In the genomic region with DNA sequence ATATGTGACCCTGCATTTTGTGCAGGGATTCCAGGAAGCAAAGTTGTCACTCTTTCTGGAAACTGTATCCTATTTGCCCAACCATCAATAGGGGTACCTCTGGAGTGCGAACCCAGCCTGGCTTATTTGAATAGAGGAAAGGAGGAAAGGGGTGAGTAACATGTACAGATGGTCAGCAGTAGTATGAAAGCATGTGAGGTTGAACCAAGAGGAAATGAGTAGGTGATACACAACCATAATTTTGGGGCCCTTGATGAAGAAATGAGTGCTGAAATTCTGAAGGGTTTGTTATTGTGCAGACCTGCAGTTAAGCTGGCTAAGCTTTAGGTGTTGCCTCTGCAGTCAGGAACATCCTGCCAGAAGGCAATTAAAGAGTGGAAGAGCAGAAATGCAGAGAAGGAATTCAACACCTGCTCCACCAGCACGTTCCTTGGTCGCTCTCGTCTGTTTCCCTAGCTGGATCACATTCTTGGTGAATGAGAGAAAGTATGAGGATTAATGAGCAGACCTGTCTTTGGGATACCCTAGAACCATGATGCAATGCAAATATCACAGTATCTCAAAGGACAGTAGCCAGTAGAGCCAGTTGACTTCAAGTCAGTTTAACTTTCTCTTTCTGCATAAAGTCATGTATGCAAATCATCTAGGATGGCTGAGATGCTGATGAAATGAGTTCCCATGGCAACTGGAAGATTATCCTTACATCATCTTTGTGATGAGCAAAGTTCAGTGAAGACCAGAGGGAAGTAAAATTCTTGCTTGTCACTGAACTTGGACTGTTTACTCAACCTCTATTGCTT, we compare ENCODE assay signal across 18 cellular contexts. TPM values are rescaled to one million over a fixed set of nuclear protein-coding genes. Genes with fewer than 3 reads are reported as not detected.
DNase-seq lines count a peak whose midpoint lies in the region; ATAC-seq and TF ChIP-seq lines count a peak whose summit lies in the region.
"Had no signal": no experiment of that assay in that cellular context is flagged by ENCODE, and none has a peak within 500 bp of the region (broad histone marks: within the 10 kb centered on the region; RNA-seq: fewer than 3 reads in every experiment).

No MANE protein-coding gene starts in this region.

- CTCF ChIA-PET in PC-3 (lab: Charles Lee): no interaction called here

- TF ChIP-seq POLR2A in thyroid gland (IDR thresholded peaks at IDR 0.05): no peak

- POLR2A ChIA-PET in PC-3 (lab: Charles Lee; ENCODE audit: unreplicated experiment): no interaction called here

- H4K20me1 ChIP-seq in hepatocyte (ENCODE audit: insufficient read depth, poor library complexity, severe bottlenecking): no peaks in the 10 kb centered on the region
- no peaks in the 10 kb centered on the region for H4K20me1 ChIP-seq in PC-3 (ENCODE audit: low read length)

- H3K27me3 Mint-ChIP-seq in activated T-helper 2 cell treated with anti-CD3 and anti-CD28 coated beads, Interferon-gamma antibody, Interleukin-2, Interleukin-4, amounts not matched to agents 10 μg/mL and 5 μg/mL and 100 μg/mL, durations not matched to agents 14 hours and 24 hours and 36 hours (ENCODE audit: low read depth): peaks cover 22% of the 10 kb centered on the region

- H3K36me3 ChIP-seq in hepatocyte (replicated peaks; ENCODE audit: insufficient read depth, low read depth) (no peaks in the 10 kb centered on the region), PC-3 (ENCODE audit: low read depth, low read length) (no peaks in the 10 kb centered on the region), thyroid gland (no peaks in the 10 kb centered on the region)
- H3K36me3 ChIP-seq: colonic mucosa, SJCRH30, spleen had no signal

- H3K27me3 ChIP-seq in hepatocyte: no peaks in the 10 kb centered on the region
- H3K27me3 ChIP-seq in PC-3 (ENCODE audit: low read length): no peaks in the 10 kb centered on the region
- no peaks in the 10 kb centered on the region for H3K27me3 ChIP-seq in thyroid gland
- H3K27me3 ChIP-seq: colonic mucosa, SJCRH30, spleen had no signal

- H3F3A ChIP-seq in PC-3 (ENCODE audit: low read length, unreplicated experiment): no peaks in the 10 kb centered on the region

- H3K36me3 Mint-ChIP-seq in activated T-helper 2 cell treated with anti-CD3 and anti-CD28 coated beads, Interferon-gamma antibody, Interleukin-2, Interleukin-4, amounts not matched to agents 10 μg/mL and 5 μg/mL and 100 μg/mL, durations not matched to agents 14 hours and 24 hours and 36 hours (ENCODE audit: low read depth): peaks cover 4% of the 10 kb centered on the region

- BruUV-seq in PC-3 (replicated peaks; lab: Mats Ljungman, UMichigan): no TSS peak

- H3K27ac ChIP-seq in hepatocyte: no peak overlapping the region
- H3K27ac ChIP-seq in PC-3 (ENCODE audit: low read length): no peak overlapping the region
- H3K27ac ChIP-seq in thyroid gland: no peak overlapping the region
- H3K27ac ChIP-seq: colonic mucosa, epithelial cell of prostate, GM23248, SJCRH30 had no signal

- no peak overlapping the region for H3K4me3 ChIP-seq in hepatocyte
- no peak overlapping the region for H3K4me3 ChIP-seq in PC-3 (ENCODE audit: low read length)
- H3K4me3 ChIP-seq in thyroid gland (replicated peaks in 1 of 3): no peak overlapping the region
- H3K4me3 ChIP-seq: colonic mucosa, GM23248, SJCRH30 had no signal

- H3K9me2 ChIP-seq in hepatocyte (replicated peaks; ENCODE audit: insufficient read depth): no peaks in the 10 kb centered on the region
- H3K9me2 ChIP-seq in PC-3 (replicated peaks; ENCODE audit: low read length): no peaks in the 10 kb centered on the region

- H3K27ac Mint-ChIP-seq in activated T-helper 2 cell treated with anti-CD3 and anti-CD28 coated beads, Interferon-gamma antibody, Interleukin-2, Interleukin-4, amounts not matched to agents 10 μg/mL and 5 μg/mL and 100 μg/mL, durations not matched to agents 14 hours and 24 hours and 36 hours: no peak overlapping the region
- H3K27ac Mint-ChIP-seq: activated naive CD4-positive, alpha-beta T cell treated with anti-CD3 and anti-CD28 coated beads for 36 hours had no signal

- intact Hi-C loops in PC-3 (cut with micrococcal nuclease) (no loop called here), thyroid gland (cut with DNase I) (no loop called here)
- intact Hi-C loops in activated T-helper 2 cell treated with anti-CD3 and anti-CD28 coated beads, Interferon-gamma antibody, Interleukin-2, Interleukin-4, amounts not matched to agents 10 μg/mL and 5 μg/mL and 100 μg/mL, durations not matched to agents 14 hours and 24 hours and 36 hours (cut with micrococcal nuclease): loop anchor here (5.0 kb wide), 1 partner anchor 434 kb away; no protein-coding TSS in a partner anchor

- no peak for TF ChIP-seq CTCF in hepatocyte (IDR thresholded peaks at IDR 0.05; ENCODE audit: poor library complexity)
- TF ChIP-seq CTCF in PC-3 (conservative IDR thresholded peaks at IDR 0.05; ENCODE audit: low read depth, low read length): no peak
- TF ChIP-seq CTCF in thyroid gland (IDR thresholded peaks at IDR 0.05): no peak

- ATAC-seq in HG02973 (IDR thresholded peaks at IDR 0.05; ENCODE audit: unreplicated experiment): peak; percentile 56
- no peak for ATAC-seq in PC-3

- WGBS in hepatocyte (ENCODE audit: low lambda C conversion rate, missing lambda C conversion rate): 80% methylated on average over 4 of the region's 4 CpGs
- WGBS in thyroid gland, 2 donors: 81 to 87% methylated on average over 4 of the region's 4 CpGs

- H3K9ac ChIP-seq in PC-3 (ENCODE audit: low read length): no peak overlapping the region
- H3K9ac ChIP-seq: GM23248 had no signal

- H3K4me1 Mint-ChIP-seq in activated T-helper 2 cell treated with anti-CD3 and anti-CD28 coated beads, Interferon-gamma antibody, Interleukin-2, Interleukin-4, amounts not matched to agents 10 μg/mL and 5 μg/mL and 100 μg/mL, durations not matched to agents 14 hours and 24 hours and 36 hours (ENCODE audit: low read depth): peaks cover 35% of the 10 kb centered on the region

- H3K4me3 Mint-ChIP-seq in activated T-helper 2 cell treated with anti-CD3 and anti-CD28 coated beads, Interferon-gamma antibody, Interleukin-2, Interleukin-4, amounts not matched to agents 10 μg/mL and 5 μg/mL and 100 μg/mL, durations not matched to agents 14 hours and 24 hours and 36 hours (ENCODE audit: low read depth): no peak overlapping the region
- H3K4me3 Mint-ChIP-seq: activated naive CD4-positive, alpha-beta T cell treated with anti-CD3 and anti-CD28 coated beads for 36 hours had no signal

- H3K4me1 ChIP-seq in hepatocyte (ENCODE audit: insufficient read depth) (peaks cover 7% of the 10 kb centered on the region), PC-3 (ENCODE audit: insufficient read depth, low read length) (peaks cover 22% of the 10 kb centered on the region), thyroid gland (peaks cover 5 to 6% of the 10 kb centered on the region in 2 donors)
- H3K4me1 ChIP-seq: colonic mucosa had no signal

- H3K9me3 ChIP-seq in hepatocyte (ENCODE audit: low read depth) (no peaks in the 10 kb centered on the region), PC-3 (ENCODE audit: low read length) (no peaks in the 10 kb centered on the region), thyroid gland (no peaks in the 10 kb centered on the region)
- H3K9me3 ChIP-seq: colonic mucosa, SJCRH30 had no signal

- H2AFZ ChIP-seq in hepatocyte (no peak overlapping the region), PC-3 (ENCODE audit: low read length) (no peak overlapping the region)
- H2AFZ ChIP-seq: GM23248 had no signal

- peaks cover 18% of the 10 kb centered on the region for H3K9me3 Mint-ChIP-seq in activated T-helper 2 cell treated with anti-CD3 and anti-CD28 coated beads, Interferon-gamma antibody, Interleukin-2, Interleukin-4, amounts not matched to agents 10 μg/mL and 5 μg/mL and 100 μg/mL, durations not matched to agents 14 hours and 24 hours and 36 hours

- peak; percentile 80 for DNase-seq in CD1c-positive myeloid dendritic cell (ENCODE audit: extremely low spot score)
- DNase-seq in RPMI8226: peak; percentile 39
- DNase-seq in hepatocyte (ENCODE audit: low spot score): peak; percentile 19
- no peak for DNase-seq in PC-3
- no peak for DNase-seq in thyroid gland
- DNase-seq in activated gamma-delta T cell treated with Interleukin-2 at 50 U/mL for 16 hours: no peak
- no peak for DNase-seq in activated T-helper 2 cell treated with anti-CD3 and anti-CD28 coated beads, Interferon-gamma antibody, Interleukin-2, Interleukin-4, amounts not matched to agents 10 μg/mL and 5 μg/mL and 100 μg/mL, durations not matched to agents 14 hours and 24 hours and 36 hours (ENCODE audit: low spot score)
- DNase-seq: activated naive CD4-positive, alpha-beta T cell treated with anti-CD3 and anti-CD28 coated beads for 36 hours; colonic mucosa; GM23248; mesenchymal stem cell; NCI-H1694 treated with DMSO at 0.1 percent for 48 hours; SJCRH30; spleen had no signal

- no peak overlapping the region for H3K4me2 ChIP-seq in hepatocyte
- H3K4me2 ChIP-seq in PC-3 (ENCODE audit: low read length): no peak overlapping the region

- no peaks in the 10 kb centered on the region for H3K79me2 ChIP-seq in hepatocyte
- H3K79me2 ChIP-seq in PC-3 (ENCODE audit: low read length): no peaks in the 10 kb centered on the region

RNA-seq across cellular contexts. Expression of gene IL12B, which starts 13.2 kb away (rescaled TPM):
- total RNA-seq in hepatocyte (not detected in 2 replicates), PC-3 (2014; rRNA removed) (not detected in 2 replicates), thyroid gland (not detected)
- not detected in 2 replicates for polyA plus RNA-seq in hepatocyte
- total RNA-seq in activated T-helper 2 cell treated with anti-CD3 and anti-CD28 coated beads, Interferon-gamma antibody, Interleukin-2, Interleukin-4, amounts not matched to agents 10 μg/mL and 5 μg/mL and 100 μg/mL, durations not matched to agents 14 hours and 24 hours and 36 hours: not detected in 2 replicates
- total RNA-seq: activated naive CD4-positive, alpha-beta T cell treated with anti-CD3 and anti-CD28 coated beads for 36 hours; colonic mucosa; GM23248; pulmonary artery endothelial cell; SJCRH30 had no signal
- polyA plus RNA-seq: GM23248, neural cell had no signal

Comparison
In these comparisons a context has a peak if more than half of its experiments do, and no peak if none do; other contexts are left out.
1. DNase-seq: peak in CD1c-positive myeloid dendritic cell (single experiment), RPMI8226 (single experiment) and hepatocyte (single experiment); none in PC-3 (single experiment), thyroid gland (0 of 2), activated gamma-delta T cell treated with Interleukin-2 at 50 U/mL for 16 hours (single experiment) and activated T-helper 2 cell treated with anti-CD3 and anti-CD28 coated beads, Interferon-gamma antibody, Interleukin-2, Interleukin-4, amounts not matched to agents 10 μg/mL and 5 μg/mL and 100 μg/mL, durations not matched to agents 14 hours and 24 hours and 36 hours (single experiment).